19 cellular contexts compared by ENCODE assay signal in the genomic region with DNA sequence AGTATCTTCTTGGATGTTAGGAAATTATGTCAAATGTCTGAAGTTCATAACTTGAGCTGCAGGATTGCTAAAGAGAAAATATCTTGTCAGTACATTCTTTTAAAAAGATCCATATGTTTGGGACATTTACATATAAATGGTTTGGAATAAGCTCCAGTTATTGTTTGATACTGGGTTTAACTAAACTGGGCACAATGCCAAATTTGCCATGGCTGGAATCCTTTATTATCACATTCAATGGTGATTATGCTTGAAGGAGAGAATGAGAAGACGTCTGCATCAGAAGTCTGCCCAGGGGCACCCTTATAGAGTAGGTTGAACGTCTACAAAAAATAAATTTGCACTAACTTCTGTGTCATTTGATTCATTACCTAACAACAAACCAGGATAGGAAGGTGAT.
"Had no signal": no experiment of that assay in that cellular context is flagged by ENCODE, and none has a peak within 500 bp of the region (broad histone marks: within the 10 kb centered on the region; RNA-seq: fewer than 3 reads in every experiment).

No MANE protein-coding gene starts in this region.

- H3K36me3 ChIP-seq: adrenal gland, ovary, right lobe of liver, thoracic aorta had no signal

- DNase-seq: activated CD4-positive, alpha-beta T cell treated with anti-CD3 and anti-CD28 coated beads for 48 hours; activated CD8-positive, alpha-beta memory T cell treated with anti-CD3 and anti-CD28 coated beads, Interleukin-2, amount 50 U/mL, for 4 hours; activated CD8-positive, alpha-beta T cell treated with anti-CD3 and anti-CD28 coated beads, Interleukin-2, amount 10 ng/mL, durations not matched to agents 7 days and 5 days; activated effector memory CD4-positive, alpha-beta T cell treated with anti-CD3 and anti-CD28 coated beads, Interleukin-2, amount 50 U/mL, for 16 hours; activated T-cell treated with anti-CD3 and anti-CD28 coated beads, Interleukin-2, amount 50 U/mL, for 48 hours; adrenal gland; dorsolateral prefrontal cortex; endodermal cell; hippocampal formation; naive B cell; ovary; right lobe of liver; stimulated activated CD4-positive, alpha-beta T cell treated with anti-CD3 and anti-CD28 coated beads, Interleukin-4, amount 100 ng/mL, for 4 hours; stimulated activated CD8-positive, alpha-beta memory T cell treated with anti-CD3 and anti-CD28 coated beads, Interleukin-4, amount 100 ng/mL, for 48 hours; stimulated activated naive CD8-positive, alpha-beta T cell treated with anti-CD3 and anti-CD28 coated beads, Interleukin-15, amount 100 ng/mL, for 72 hours had no signal

- H3K27me3 ChIP-seq: adrenal gland, dorsolateral prefrontal cortex, ovary, right lobe of liver had no signal

- ATAC-seq: activated CD8-positive, alpha-beta T cell treated with anti-CD3 and anti-CD28 coated beads, Interleukin-2, amount 10 ng/mL, durations not matched to agents 7 days and 5 days; left lobe of liver; right lobe of liver; stimulated activated naive CD8-positive, alpha-beta T cell treated with anti-CD3 and anti-CD28 coated beads, Interleukin-15, amount 100 ng/mL, for 72 hours; WTC11 had no signal

- H3K9me3 ChIP-seq: adrenal gland, ovary, right lobe of liver, thoracic aorta had no signal

- H3K4me3 ChIP-seq: adrenal gland, dorsolateral prefrontal cortex, ovary, right lobe of liver, smooth muscle cell, thoracic aorta had no signal

- H3K4me1 ChIP-seq: adrenal gland, right lobe of liver had no signal

- H3K27ac ChIP-seq: adrenal gland, dorsolateral prefrontal cortex, ovary, right lobe of liver, thoracic aorta had no signal
